In the genomic region with DNA sequence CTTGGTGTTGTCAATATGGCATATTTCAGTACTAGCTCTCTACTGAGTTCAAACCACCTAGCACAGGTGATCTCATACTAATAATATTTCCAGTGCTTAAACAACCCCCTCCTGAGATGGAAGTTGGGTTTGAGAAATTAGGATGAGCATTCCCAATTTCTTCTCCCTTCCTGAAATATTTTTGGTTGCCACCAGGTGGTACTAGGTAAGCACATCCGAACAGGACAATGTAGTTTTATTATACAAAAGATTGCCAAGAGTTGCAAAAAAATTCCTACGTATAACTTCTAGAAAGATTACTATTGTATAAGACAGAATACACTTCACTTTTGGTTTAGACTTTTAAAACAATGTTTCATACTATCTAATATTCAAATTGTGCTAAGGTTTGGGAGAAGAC, we compare ENCODE assay signal across 33 cellular contexts.
A peak's percentile ranks its signal among the peaks of the same experiment; 100 is the strongest.
DNase-seq lines count a peak whose midpoint lies in the region; ATAC-seq and TF ChIP-seq lines count a peak whose summit lies in the region.
"Had no signal": no experiment of that assay in that cellular context is flagged by ENCODE, and none has a peak within 500 bp of the region (broad histone marks: within the 10 kb centered on the region; RNA-seq: fewer than 3 reads in every experiment).

No MANE protein-coding gene starts in this region.

- H3K4me1 Mint-ChIP-seq in neural crest cell: no peaks in the 10 kb centered on the region
- H3K4me1 Mint-ChIP-seq: CD14-positive monocyte; nephron progenitor cell; stimulated activated naive B cell treated with anti-CD40 and anti-IgM and Interleukin-4, amounts not matched to agents 10 μg/mL and 1 μg/mL and 100 μg/mL, for 72 hours had no signal

- ATAC-seq in PC-3 (no peak), GM19455 (IDR thresholded peaks at IDR 0.05; ENCODE audit: unreplicated experiment) (no peak)
- ATAC-seq: pancreas; Right ventricle myocardium inferior; stimulated activated naive B cell treated with anti-CD40 and anti-IgM and Interleukin-4, amounts not matched to agents 10 μg/mL and 1 μg/mL and 100 μg/mL, for 72 hours had no signal

- no TSS peak for BruUV-seq in PC-3 (replicated peaks; lab: Mats Ljungman, UMichigan)

- no peaks in the 10 kb centered on the region for H4K20me1 ChIP-seq in PC-3 (ENCODE audit: low read length)

- H3K79me2 ChIP-seq in PC-3 (ENCODE audit: low read length): no peaks in the 10 kb centered on the region

- H3K27me3 Mint-ChIP-seq in neural crest cell (ENCODE audit: low read depth): peaks cover 43% of the 10 kb centered on the region
- H3K27me3 Mint-ChIP-seq: dendritic cell treated with granulocyte-macrophage colony-stimulating factor and Interleukin-4, amounts not matched to agents 40 ng/mL and 50 ng/mL, for 4 days; stimulated activated naive B cell treated with anti-CD40 and anti-IgM and Interleukin-4, amounts not matched to agents 10 μg/mL and 1 μg/mL and 100 μg/mL, for 72 hours had no signal

- H3F3A ChIP-seq in PC-3 (ENCODE audit: low read length, unreplicated experiment): no peaks in the 10 kb centered on the region

- no peaks in the 10 kb centered on the region for H3K9me3 Mint-ChIP-seq in neural crest cell
- H3K9me3 Mint-ChIP-seq: dendritic cell treated with granulocyte-macrophage colony-stimulating factor and Interleukin-4, amounts not matched to agents 40 ng/mL and 50 ng/mL, for 4 days; nephron progenitor cell had no signal

- no peak overlapping the region for H3K4me3 Mint-ChIP-seq in neural crest cell
- H3K4me3 Mint-ChIP-seq: CD14-positive monocyte; dendritic cell treated with granulocyte-macrophage colony-stimulating factor and Interleukin-4, amounts not matched to agents 40 ng/mL and 50 ng/mL, for 4 days; nephron progenitor cell; stimulated activated naive B cell treated with anti-CD40 and anti-IgM and Interleukin-4, amounts not matched to agents 10 μg/mL and 1 μg/mL and 100 μg/mL, for 72 hours had no signal

- H3K4me3 ChIP-seq in PC-3 (ENCODE audit: low read length) (no peak overlapping the region), epithelial cell of proximal tubule (ENCODE audit: low read depth, low read length) (no peak overlapping the region)
- H3K4me3 ChIP-seq: esophagus squamous epithelium, lung, MG63, pancreas had no signal

- no peaks in the 10 kb centered on the region for H3K36me3 ChIP-seq in PC-3 (ENCODE audit: low read depth, low read length)
- H3K36me3 ChIP-seq: esophagus squamous epithelium, MG63, pancreas had no signal

- H3K27me3 ChIP-seq in PC-3 (ENCODE audit: low read length): no peaks in the 10 kb centered on the region
- H3K27me3 ChIP-seq: MG63, pancreas had no signal

- H3K4me1 ChIP-seq in PC-3 (ENCODE audit: insufficient read depth, low read length): no peaks in the 10 kb centered on the region
- H3K4me1 ChIP-seq: esophagus squamous epithelium, pancreas had no signal

- intact Hi-C loops in PC-3 (cut with micrococcal nuclease): loop anchor here (10.0 kb wide), 1 partner anchor 280 kb away; no protein-coding TSS in a partner anchor

- no peak overlapping the region for H3K4me2 ChIP-seq in PC-3 (ENCODE audit: low read length)

- DNase-seq in DMS 273 (lab: John Stamatoyannopoulos, UW; ENCODE audit: unreplicated experiment) (peak; percentile 8), DMS 273 treated with DMSO at 0.1 percent for 48 hours (lab: John Stamatoyannopoulos, UW) (no peak), PC-3 (peak; percentile 18), epithelial cell of proximal tubule (ENCODE audit: low read depth) (no peak), neural crest cell (ENCODE audit: low read depth, low spot score) (no peak), SHP77 treated with DMSO at 0.1 percent for 48 hours (lab: John Stamatoyannopoulos, UW) (no peak), DMS79 treated with DMSO at 0.1 percent for 48 hours (lab: John Stamatoyannopoulos, UW) (no peak)
- DNase-seq: 8988T; activated CD4-positive, alpha-beta T cell treated with anti-CD3 and anti-CD28 coated beads, Interleukin-2, amount 50 U/mL, for 48 hours; activated CD4-positive, CD25-positive, alpha-beta regulatory T cell treated with anti-CD3 and anti-CD28 coated beads, Interleukin-2, amount 50 U/mL, for 72 hours; activated T-cell treated with anti-CD3 and anti-CD28 coated beads, Interleukin-2, amount 50 U/mL, for 48 hours; caudate nucleus; esophagus squamous epithelium; foreskin melanocyte; GOT3; KBM-7; MG63; NCI-H1105; NCI-H187 treated with DMSO at 0.1 percent for 48 hours; NCI-H510A treated with DMSO at 0.1 percent for 48 hours; nephron progenitor cell; OCI-M1; pancreas; small intestine; stimulated activated naive B cell treated with anti-CD40 and anti-IgM and Interleukin-4, amounts not matched to agents 10 μg/mL and 1 μg/mL and 100 μg/mL, for 72 hours; substantia nigra; T-helper 2 cell; trophoblast cell had no signal

- no peak overlapping the region for H3K27ac Mint-ChIP-seq in neural crest cell (ENCODE audit: unreplicated experiment)
- H3K27ac Mint-ChIP-seq: CD14-positive monocyte; dendritic cell treated with granulocyte-macrophage colony-stimulating factor and Interleukin-4, amounts not matched to agents 40 ng/mL and 50 ng/mL, for 4 days; nephron progenitor cell; stimulated activated naive B cell treated with anti-CD40 and anti-IgM and Interleukin-4, amounts not matched to agents 10 μg/mL and 1 μg/mL and 100 μg/mL, for 72 hours had no signal

- no peaks in the 10 kb centered on the region for H3K9me2 ChIP-seq in PC-3 (replicated peaks; ENCODE audit: low read length)

- H3K36me3 Mint-ChIP-seq in neural crest cell (ENCODE audit: low read depth): no peaks in the 10 kb centered on the region
- H3K36me3 Mint-ChIP-seq: CD14-positive monocyte; stimulated activated naive B cell treated with anti-CD40 and anti-IgM and Interleukin-4, amounts not matched to agents 10 μg/mL and 1 μg/mL and 100 μg/mL, for 72 hours had no signal

- H3K9me3 ChIP-seq in PC-3 (ENCODE audit: low read length): no peaks in the 10 kb centered on the region
- H3K9me3 ChIP-seq: esophagus squamous epithelium, MG63, pancreas had no signal

- no peak overlapping the region for H2AFZ ChIP-seq in PC-3 (ENCODE audit: low read length)

- peak; percentile 39; the same call in 1 of the 2 replicates for TF ChIP-seq CTCF in PC-3 (conservative IDR thresholded peaks at IDR 0.05; ENCODE audit: low read depth, low read length)
- peak; percentile 16 for TF ChIP-seq CTCF in epithelial cell of proximal tubule (conservative IDR thresholded peaks at IDR 0.05; ENCODE audit: low read depth, low read length)
- TF ChIP-seq CTCF in neural crest cell (conservative IDR thresholded peaks at IDR 0.05): peak; percentile 19

- H3K27ac ChIP-seq in PC-3 (ENCODE audit: low read length): no peak overlapping the region
- H3K27ac ChIP-seq: esophagus squamous epithelium, pancreas had no signal

- POLR2A ChIA-PET in PC-3 (lab: Charles Lee; ENCODE audit: unreplicated experiment): no interaction called here

- CTCF ChIA-PET in PC-3 (lab: Charles Lee): no interaction called here

- H3K9ac ChIP-seq in PC-3 (ENCODE audit: low read length): no peak overlapping the region

Comparison
In these comparisons a context has a peak if more than half of its experiments do, and no peak if none do; other contexts are left out.
1. DNase-seq: peak in DMS 273 (single experiment) and PC-3 (single experiment); none in DMS 273 treated with DMSO at 0.1 percent for 48 hours (single experiment), epithelial cell of proximal tubule (single experiment), neural crest cell (single experiment), SHP77 treated with DMSO at 0.1 percent for 48 hours (single experiment) and DMS79 treated with DMSO at 0.1 percent for 48 hours (single experiment).
2. Peak in every context shown above with its lines, with median percentiles within 50 percentile points of each other: CTCF ChIP-seq.